In the genomic region with DNA sequence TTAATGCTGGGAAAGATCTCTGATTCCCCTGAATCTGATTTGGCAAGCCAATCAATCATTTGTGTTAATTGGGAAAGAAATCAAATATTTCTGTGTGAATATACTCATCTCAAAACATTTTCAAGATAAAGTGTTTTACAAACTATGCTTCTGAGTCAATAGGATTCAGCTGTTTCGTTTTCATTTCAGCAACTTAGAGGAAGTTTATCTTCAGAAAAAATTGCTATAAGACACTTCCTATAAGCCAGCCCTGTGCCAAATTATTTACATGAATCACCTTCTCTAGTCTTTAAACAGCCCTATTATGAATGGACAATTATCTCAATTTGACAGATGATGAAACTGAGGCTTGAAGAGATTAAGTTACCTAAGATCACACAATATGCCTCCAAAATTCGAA, we compare ENCODE assay signal across 9 cellular contexts. TPM values are rescaled to one million over a fixed set of nuclear protein-coding genes. Genes with fewer than 3 reads are reported as not detected.
DNase-seq lines count a peak whose midpoint lies in the region; ATAC-seq, FAIRE-seq and TF ChIP-seq lines count a peak whose summit lies in the region.
"Had no signal": no experiment of that assay in that cellular context is flagged by ENCODE, and none has a peak within 500 bp of the region (broad histone marks: within the 10 kb centered on the region; RNA-seq: fewer than 3 reads in every experiment).

No MANE protein-coding gene starts in this region.

- TF ChIP-seq CTCF in K562 (IDR thresholded peaks at IDR 0.05 in 2 of 3, conservative IDR thresholded peaks at IDR 0.05 in 1 of 3; ENCODE audit: insufficient read depth in 2 of 3, low read depth in 1 of 3, low read length in 3 of 3) = no peak

- CTCF ChIA-PET in CD8-positive, alpha-beta memory T cell (lab: Charles Lee) = interaction anchor here (1.1 to 2.0 kb wide), 2 partner anchors 9 to 29 kb away, joined by 3 to 5 read pairs; no protein-coding TSS in a partner anchor
- CTCF ChIA-PET in K562 (lab: Yijun Ruan, JAX; ENCODE audit: low intra/inter-chr PET ratio) = interaction anchor here (0.6 kb wide), 1 partner anchor 31 kb away, joined by 3 read pairs; no protein-coding TSS in a partner anchor

- no peak for TF ChIP-seq EP300 in K562 (IDR thresholded peaks at IDR 0.05; ENCODE audit: low read length)

- peak; percentile 42 for ATAC-seq in HG03175 (IDR thresholded peaks at IDR 0.05; ENCODE audit: unreplicated experiment)
- no peak for ATAC-seq in K562
- ATAC-seq: gastroesophageal sphincter had no signal

- H3K9me3 ChIP-seq in CD8-positive, alpha-beta memory T cell (ENCODE audit: low read length) = no peaks in the 10 kb centered on the region
- H3K9me3 ChIP-seq in K562 (replicated peaks; ENCODE audit: control insufficient read depth, insufficient read depth, low read depth, low read length) = no peaks in the 10 kb centered on the region
- H3K9me3 ChIP-seq: gastroesophageal sphincter, tibial artery had no signal

- in situ Hi-C loops in K562 (cut with MboI) = no loop called here

- H3K9me3 Mint-ChIP-seq in CD8-positive, alpha-beta memory T cell = no peaks in the 10 kb centered on the region
- H3K9me3 Mint-ChIP-seq in immature natural killer cell = no peaks in the 10 kb centered on the region

- H3K4me1 Mint-ChIP-seq in CD8-positive, alpha-beta memory T cell = peaks cover 4 to 15% (median 13%) of the 10 kb centered on the region in 3 donors
- peaks cover 8 to 10% of the 10 kb centered on the region in 2 donors for H3K4me1 Mint-ChIP-seq in immature natural killer cell

- 25% methylated on average over 2 of the region's 2 CpGs for WGBS in K562 (ENCODE audit: insufficient coverage, low coverage, missing lambda C conversion rate)

- H3K36me3 ChIP-seq in CD8-positive, alpha-beta memory T cell (ENCODE audit: insufficient read depth, low read length) = no peaks in the 10 kb centered on the region
- H3K36me3 ChIP-seq in K562 (ENCODE audit: control insufficient read depth, insufficient read depth, low read length) = no peaks in the 10 kb centered on the region
- H3K36me3 ChIP-seq: gastroesophageal sphincter, tibial artery had no signal

- no peak overlapping the region for H3K27ac ChIP-seq in CD8-positive, alpha-beta memory T cell (ENCODE audit: low read depth, low read length)
- no peak overlapping the region for H3K27ac ChIP-seq in K562 (ENCODE audit: extremely low read depth, low read depth, low read length)
- H3K27ac ChIP-seq: gastroesophageal sphincter, tibial artery had no signal

- FAIRE-seq in K562 (lab: Jason Lieb, UNC) = no peak

- H3K4me1 ChIP-seq in CD8-positive, alpha-beta memory T cell (ENCODE audit: insufficient read depth, low read length) = peaks cover 4% of the 10 kb centered on the region
- H3K4me1 ChIP-seq in K562 (replicated peaks in 1 of 2; ENCODE audit: control insufficient read depth in 2 of 2, insufficient read depth in 2 of 2, low read length in 2 of 2) = peaks cover 0 to 12% of the 10 kb centered on the region in 2 experiments; a peak in 4 of 5 replicates
- H3K4me1 ChIP-seq: gastroesophageal sphincter, tibial artery had no signal

- H3K9ac ChIP-seq in K562 (ENCODE audit: insufficient read depth in 1 of 2, low read depth in 2 of 2, low read length in 2 of 2) = no peak overlapping the region

- H3K4me3 Mint-ChIP-seq in CD8-positive, alpha-beta memory T cell = peak overlapping the region in 3 of 7 donors; percentile 53 to 69 (median 53)
- H3K4me3 Mint-ChIP-seq in immature natural killer cell = peak overlapping the region in 1 of 5 donors; percentile 36

- BruUV-seq in K562 (replicated peaks; lab: Mats Ljungman, UMichigan) = no TSS peak

- no peak for DNase-seq in CD8-positive, alpha-beta memory T cell
- DNase-seq in K562 (ENCODE audit: extremely low read depth in 1 of 4, low spot score in 3 of 4) = no peak
- DNase-seq in superior temporal gyrus (ENCODE audit: extremely low spot score) = no peak
- no peak for DNase-seq in immature natural killer cell
- DNase-seq in NCI-H2081 treated with DMSO at 0.1 percent for 48 hours (lab: John Stamatoyannopoulos, UW) = no peak
- DNase-seq: NCI-H1930, tibial artery had no signal

- H3K9me1 ChIP-seq in K562 (ENCODE audit: control insufficient read depth, insufficient read depth, low read length) = no peaks in the 10 kb centered on the region

- intact Hi-C loops in K562 (cut with micrococcal nuclease) = no loop called here

- no peaks in the 10 kb centered on the region for H3K79me2 ChIP-seq in K562 (ENCODE audit: control insufficient read depth, insufficient read depth, low read length)

- no peak overlapping the region for H3K4me2 ChIP-seq in K562 (ENCODE audit: insufficient read depth, low read length)

- H3K36me3 Mint-ChIP-seq in CD8-positive, alpha-beta memory T cell = no peaks in the 10 kb centered on the region
- H3K36me3 Mint-ChIP-seq in immature natural killer cell = no peaks in the 10 kb centered on the region

- H2AFZ ChIP-seq in K562 (ENCODE audit: low read depth, low read length) = 0 out of 2 replicates have a peak overlapping the region, but pooled peaks have one; percentile 16

- peaks cover 1 to 16% of the 10 kb centered on the region in 2 donors for H3K27me3 Mint-ChIP-seq in CD8-positive, alpha-beta memory T cell
- H3K27me3 Mint-ChIP-seq in immature natural killer cell (ENCODE audit: low read depth in 3 of 3) = peaks cover 0 to 3% (median 2%) of the 10 kb centered on the region in 3 donors

- TF ChIP-seq POLR2A in K562 (conservative IDR thresholded peaks at IDR 0.05) = no peak

- no peak overlapping the region for H3K27ac Mint-ChIP-seq in CD8-positive, alpha-beta memory T cell
- H3K27ac Mint-ChIP-seq in immature natural killer cell = no peak overlapping the region

- no peaks in the 10 kb centered on the region for H4K20me1 ChIP-seq in K562 (replicated peaks; ENCODE audit: control insufficient read depth, insufficient read depth, low read length)

- peak overlapping the region; percentile 10 for H3K4me3 ChIP-seq in CD8-positive, alpha-beta memory T cell (ENCODE audit: low read length)
- H3K4me3 ChIP-seq in K562 = no peak overlapping the region
- H3K4me3 ChIP-seq: tibial artery had no signal

- no peaks in the 10 kb centered on the region for H3K27me3 ChIP-seq in CD8-positive, alpha-beta memory T cell (ENCODE audit: insufficient read depth, low read length, poor library complexity, severe bottlenecking)
- H3K27me3 ChIP-seq in K562 (ENCODE audit: control insufficient read depth in 2 of 2, insufficient read depth in 2 of 2, low read length in 2 of 2) = no peaks in the 10 kb centered on the region; a peak in 1 of 5 replicates

- TF ChIP-seq RAD21 in K562 (CRISPR knock-in tag; conservative IDR thresholded peaks at IDR 0.05 in 1 of 2, IDR thresholded peaks at IDR 0.05 in 1 of 2) = no peak

- POLR2A ChIA-PET in CD8-positive, alpha-beta memory T cell (lab: Charles Lee) = no interaction called here
- POLR2A ChIA-PET in K562 (lab: Yijun Ruan, JAX) = interaction anchor here (1.0 to 1.2 kb wide), 2 partner anchors 11 to 13 kb away, joined by 3 to 5 read pairs; a partner anchor contains a TSS

RNA-seq across cellular contexts. Expression of a gene that starts 10.9 kb away (rescaled TPM):
- total RNA-seq in CD8-positive, alpha-beta memory T cell = not detected
- polyA plus RNA-seq in CD8-positive, alpha-beta memory T cell = not detected
- total RNA-seq in K562 (2011; cell fraction: chromatin; rRNA removed; ENCODE audit: low replicate concordance) = not detected in 2 replicates
- total RNA-seq in K562 (2011; cell fraction: nucleolus; rRNA removed) = not detected in 2 replicates
- not detected in 2 replicates for total RNA-seq in K562 (2011; cell fraction: nucleoplasm; rRNA removed)
- total RNA-seq in K562 (2014; rRNA removed) (not detected in 2 replicates), K562 (2014; rRNA removed; fragmentation: Illumina TruSeq; extraction: Trizol) (not detected in 2 replicates), K562 (2015; rRNA removed; fragmentation: Illumina TruSeq; extraction: Trizol) (not detected in 2 replicates), K562 (2021) (not detected in 2 replicates)
- polyA plus RNA-seq in K562 (2011; rRNA removed) (not detected in 2 replicates), K562 (2014; fragmentation: Illumina TruSeq; extraction: Trizol) (not detected in 2 replicates), K562 (2014; fragmentation: Nextera tagmentation; extraction: Ambion mirVana) (not detected), K562 (2014; rRNA removed) (not detected in 2 replicates), immature natural killer cell (not detected)
- polyA plus RNA-seq in K562 (2011; cell fraction: cytosol; rRNA removed) = not detected in 2 replicates
- polyA plus RNA-seq in K562 (2011; cell fraction: nucleus; rRNA removed) = not detected in 2 replicates
- polyA plus RNA-seq in K562 (2012) = not detected in 2 replicates
- polyA minus RNA-seq in K562 (2011; rRNA and poly(A)+ RNA removed) = not detected in 2 replicates
- polyA minus RNA-seq in K562 (2011; cell fraction: cytosol; rRNA and poly(A)+ RNA removed) = not detected in 2 replicates
- polyA minus RNA-seq in K562 (2011; cell fraction: nucleus; rRNA and poly(A)+ RNA removed) = not detected in 2 replicates
- total RNA-seq: gastroesophageal sphincter had no signal

RNA-seq across cellular contexts. Expression of a gene that starts 19.6 kb away (rescaled TPM):
- not detected for total RNA-seq in CD8-positive, alpha-beta memory T cell
- not detected for polyA plus RNA-seq in CD8-positive, alpha-beta memory T cell
- total RNA-seq in K562 (2011; cell fraction: chromatin; rRNA removed; ENCODE audit: low replicate concordance) = not detected in 2 replicates
- total RNA-seq in K562 (2011; cell fraction: nucleolus; rRNA removed) = not detected in 2 replicates
- total RNA-seq in K562 (2011; cell fraction: nucleoplasm; rRNA removed) = not detected in 2 replicates
- total RNA-seq in K562 (2014; rRNA removed) (not detected in 2 replicates), K562 (2014; rRNA removed; fragmentation: Illumina TruSeq; extraction: Trizol) (not detected in 2 replicates), K562 (2015; rRNA removed; fragmentation: Illumina TruSeq; extraction: Trizol) (not detected in 2 replicates), K562 (2021) (not detected in 2 replicates)
- polyA plus RNA-seq in K562 (2011; rRNA removed) (not detected in 2 replicates), K562 (2014; fragmentation: Illumina TruSeq; extraction: Trizol) (not detected in 2 replicates), K562 (2014; fragmentation: Nextera tagmentation; extraction: Ambion mirVana) (not detected), K562 (2014; rRNA removed) (not detected in 2 replicates), immature natural killer cell (not detected)
- not detected in 2 replicates for polyA plus RNA-seq in K562 (2011; cell fraction: cytosol; rRNA removed)
- not detected in 2 replicates for polyA plus RNA-seq in K562 (2011; cell fraction: nucleus; rRNA removed)
- not detected in 2 replicates for polyA plus RNA-seq in K562 (2012)
- not detected in 2 replicates for polyA minus RNA-seq in K562 (2011; rRNA and poly(A)+ RNA removed)
- not detected in 2 replicates for polyA minus RNA-seq in K562 (2011; cell fraction: cytosol; rRNA and poly(A)+ RNA removed)
- not detected in 2 replicates for polyA minus RNA-seq in K562 (2011; cell fraction: nucleus; rRNA and poly(A)+ RNA removed)
- total RNA-seq: gastroesophageal sphincter had no signal

RNA-seq across cellular contexts. Expression of a gene that starts 48.4 kb away (rescaled TPM):
- total RNA-seq in CD8-positive, alpha-beta memory T cell = not detected
- polyA plus RNA-seq in CD8-positive, alpha-beta memory T cell = not detected
- total RNA-seq in K562 (2011; cell fraction: chromatin; rRNA removed; ENCODE audit: low replicate concordance) = not detected in 2 replicates
- total RNA-seq in K562 (2011; cell fraction: nucleolus; rRNA removed) = not detected in 2 replicates
- total RNA-seq in K562 (2011; cell fraction: nucleoplasm; rRNA removed) = not detected in 2 replicates
- total RNA-seq in K562 (2014; rRNA removed) (not detected in 2 replicates), K562 (2014; rRNA removed; fragmentation: Illumina TruSeq; extraction: Trizol) (not detected in 2 replicates), K562 (2015; rRNA removed; fragmentation: Illumina TruSeq; extraction: Trizol) (not detected in 2 replicates), K562 (2021) (not detected in 2 replicates)
- polyA plus RNA-seq in K562 (2011; rRNA removed) (not detected in 2 replicates), K562 (2014; fragmentation: Illumina TruSeq; extraction: Trizol) (not detected in 2 replicates), K562 (2014; fragmentation: Nextera tagmentation; extraction: Ambion mirVana) (not detected), K562 (2014; rRNA removed) (not detected in 2 replicates), immature natural killer cell (not detected)
- not detected in 2 replicates for polyA plus RNA-seq in K562 (2011; cell fraction: cytosol; rRNA removed)
- not detected in 2 replicates for polyA plus RNA-seq in K562 (2011; cell fraction: nucleus; rRNA removed)
- not detected in 2 replicates for polyA plus RNA-seq in K562 (2012)
- polyA minus RNA-seq in K562 (2011; rRNA and poly(A)+ RNA removed) = not detected in 2 replicates
- polyA minus RNA-seq in K562 (2011; cell fraction: cytosol; rRNA and poly(A)+ RNA removed) = not detected in 2 replicates
- polyA minus RNA-seq in K562 (2011; cell fraction: nucleus; rRNA and poly(A)+ RNA removed) = not detected in 2 replicates
- total RNA-seq: gastroesophageal sphincter had no signal

RNA-seq across cellular contexts. Expression of a gene that starts 52.6 kb away (rescaled TPM):
- 1 to 10 TPM; 3.7 to 4.3 TPM for total RNA-seq in CD8-positive, alpha-beta memory T cell
- 0.46 TPM for polyA plus RNA-seq in CD8-positive, alpha-beta memory T cell
- total RNA-seq in K562 (2011; cell fraction: chromatin; rRNA removed; ENCODE audit: low replicate concordance) = 40.0 and 54.2 TPM in 2 replicates
- 27.8 and 28.2 TPM in 2 replicates for total RNA-seq in K562 (2011; cell fraction: nucleolus; rRNA removed)
- total RNA-seq in K562 (2011; cell fraction: nucleoplasm; rRNA removed) = 25.0 and 27.3 TPM in 2 replicates
- 1.5 and 2.0 TPM in 2 replicates for total RNA-seq in K562 (2014; rRNA removed)
- total RNA-seq in K562 (2014; rRNA removed; fragmentation: Illumina TruSeq; extraction: Trizol) = 2.4 and 3.0 TPM in 2 replicates
- total RNA-seq in K562 (2015; rRNA removed; fragmentation: Illumina TruSeq; extraction: Trizol) = 2.1 and 2.3 TPM in 2 replicates
- 10.1 TPM in 2 replicates for total RNA-seq in K562 (2021)
- polyA plus RNA-seq in K562 (2011; rRNA removed) = 11.0 and 22.6 TPM in 2 replicates
- 5.7 and 11.5 TPM in 2 replicates for polyA plus RNA-seq in K562 (2011; cell fraction: cytosol; rRNA removed)
- polyA plus RNA-seq in K562 (2011; cell fraction: nucleus; rRNA removed) = 35.3 and 52.8 TPM in 2 replicates
- polyA plus RNA-seq in K562 (2012) = 8.6 and 10.2 TPM in 2 replicates
- polyA plus RNA-seq in K562 (2014; fragmentation: Illumina TruSeq; extraction: Trizol) = 8.4 and 9.8 TPM in 2 replicates
- polyA plus RNA-seq in K562 (2014; fragmentation: Nextera tagmentation; extraction: Ambion mirVana) = 1 to 10 TPM; 1.7 to 4.2 TPM
- polyA plus RNA-seq in K562 (2014; rRNA removed) = 9.1 and 11.7 TPM in 2 replicates
- polyA minus RNA-seq in K562 (2011; rRNA and poly(A)+ RNA removed) = 6.5 and 8.2 TPM in 2 replicates
- polyA minus RNA-seq in K562 (2011; cell fraction: cytosol; rRNA and poly(A)+ RNA removed) = 3.1 and 3.6 TPM in 2 replicates
- polyA minus RNA-seq in K562 (2011; cell fraction: nucleus; rRNA and poly(A)+ RNA removed) = 8.6 and 19.5 TPM in 2 replicates
- under 1 TPM; 0.23 to 0.50 (median 0.32) TPM for polyA plus RNA-seq in immature natural killer cell

RNA-seq across cellular contexts. Expression of a gene that starts 59.5 kb away (rescaled TPM):
- 10 to 100 TPM; 25.3 to 25.4 TPM for total RNA-seq in CD8-positive, alpha-beta memory T cell
- polyA plus RNA-seq in CD8-positive, alpha-beta memory T cell = 14.1 TPM
- total RNA-seq in K562 (2011; cell fraction: chromatin; rRNA removed; ENCODE audit: low replicate concordance) = 6.9 and 11.2 TPM in 2 replicates
- total RNA-seq in K562 (2011; cell fraction: nucleolus; rRNA removed) = 9.6 and 12.0 TPM in 2 replicates
- total RNA-seq in K562 (2011; cell fraction: nucleoplasm; rRNA removed) = 10.6 and 13.3 TPM in 2 replicates
- total RNA-seq in K562 (2014; rRNA removed) = 23.2 and 28.2 TPM in 2 replicates
- 10.1 and 10.2 TPM in 2 replicates for total RNA-seq in K562 (2014; rRNA removed; fragmentation: Illumina TruSeq; extraction: Trizol)
- 12.8 and 13.9 TPM in 2 replicates for total RNA-seq in K562 (2015; rRNA removed; fragmentation: Illumina TruSeq; extraction: Trizol)
- 22.1 and 22.5 TPM in 2 replicates for total RNA-seq in K562 (2021)
- 21.2 and 22.0 TPM in 2 replicates for polyA plus RNA-seq in K562 (2011; rRNA removed)
- polyA plus RNA-seq in K562 (2011; cell fraction: cytosol; rRNA removed) = 18.7 and 24.5 TPM in 2 replicates
- polyA plus RNA-seq in K562 (2011; cell fraction: nucleus; rRNA removed) = 13.2 and 18.2 TPM in 2 replicates
- 17.7 and 19.5 TPM in 2 replicates for polyA plus RNA-seq in K562 (2012)
- polyA plus RNA-seq in K562 (2014; fragmentation: Illumina TruSeq; extraction: Trizol) = 16.5 and 17.6 TPM in 2 replicates
- 1 to 10 TPM; 2.8 to 4.0 TPM for polyA plus RNA-seq in K562 (2014; fragmentation: Nextera tagmentation; extraction: Ambion mirVana)
- polyA plus RNA-seq in K562 (2014; rRNA removed) = 22.4 and 23.3 TPM in 2 replicates
- polyA minus RNA-seq in K562 (2011; rRNA and poly(A)+ RNA removed) = 11.1 and 11.7 TPM in 2 replicates
- polyA minus RNA-seq in K562 (2011; cell fraction: cytosol; rRNA and poly(A)+ RNA removed) = 10.8 and 12.2 TPM in 2 replicates
- 3.9 and 9.7 TPM in 2 replicates for polyA minus RNA-seq in K562 (2011; cell fraction: nucleus; rRNA and poly(A)+ RNA removed)
- 10 to 100 TPM in 1 of 3 donors, 1 to 10 TPM in 2; 2.1 to 14.0 (median 6.1) TPM for polyA plus RNA-seq in immature natural killer cell
